11 cellular contexts compared by ENCODE assay signal in the genomic region with DNA sequence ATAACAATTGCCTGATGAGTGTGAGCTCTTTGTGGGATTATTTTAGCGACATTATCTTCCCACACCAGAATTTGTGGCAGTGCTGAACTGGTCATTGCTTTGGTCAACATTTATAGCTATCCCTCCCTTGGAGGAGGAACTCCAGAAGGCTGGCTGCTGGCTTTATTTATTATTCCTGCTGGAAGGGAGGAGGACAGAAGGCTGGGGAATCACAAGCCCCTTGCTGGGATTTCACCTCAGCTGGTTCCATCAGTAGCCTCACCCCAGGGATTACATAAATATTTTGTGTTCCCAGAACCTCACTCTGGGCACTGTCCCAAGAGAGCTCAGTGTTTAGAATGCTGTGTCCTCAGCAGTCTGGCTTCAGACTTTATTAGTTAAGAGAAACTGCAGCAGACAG.
DNase-seq lines count a peak whose midpoint lies in the region; ATAC-seq and TF ChIP-seq lines count a peak whose summit lies in the region.
"Had no signal": no experiment of that assay in that cellular context is flagged by ENCODE, and none has a peak within 500 bp of the region (broad histone marks: within the 10 kb centered on the region; RNA-seq: fewer than 3 reads in every experiment).

No MANE protein-coding gene starts in this region.

- H3K4me1 Mint-ChIP-seq in naive thymus-derived CD8-positive, alpha-beta T cell: no peaks in the 10 kb centered on the region

- H3K9me3 Mint-ChIP-seq in naive thymus-derived CD8-positive, alpha-beta T cell: peaks cover 0 to 11% (median 2%) of the 10 kb centered on the region in 9 donors

- H3K4me3 ChIP-seq in fibroblast of villous mesenchyme (ENCODE audit: low read depth, low read length): no peak overlapping the region
- H3K4me3 ChIP-seq: BLaER1 treated with 17β-estradiol and CSF1 and Interleukin-3, amounts not matched to agents 10 nM and 100 nM had no signal

- ATAC-seq in naive thymus-derived CD8-positive, alpha-beta T cell: no peak

- peaks cover 0 to 4% (median 2%) of the 10 kb centered on the region in 5 donors for H3K27me3 Mint-ChIP-seq in naive thymus-derived CD8-positive, alpha-beta T cell

- POLR2A ChIA-PET in naive thymus-derived CD8-positive, alpha-beta T cell (lab: Charles Lee): no interaction called here

- no peak overlapping the region for H3K4me3 Mint-ChIP-seq in naive thymus-derived CD8-positive, alpha-beta T cell

- DNase-seq in AG08396 (ENCODE audit: low spot score) (peak; percentile 61), NCI-H1694 treated with DMSO at 0.1 percent for 48 hours (lab: John Stamatoyannopoulos, UW) (peak; percentile 59), fibroblast of villous mesenchyme (ENCODE audit: low read depth) (peak; percentile 99), occipital lobe (lab: John Stamatoyannopoulos, UW) (peak; percentile 6), RPMI8226 (no peak), middle frontal gyrus (ENCODE audit: extremely low spot score, low spot score) (no peak)
- DNase-seq in naive thymus-derived CD8-positive, alpha-beta T cell: no peak
- no peak for DNase-seq in activated naive CD4-positive, alpha-beta T cell (lab: John Stamatoyannopoulos, UW)
- DNase-seq: cerebellar nuclear complex, NCI-H1417 had no signal

- TF ChIP-seq CTCF in fibroblast of villous mesenchyme (IDR thresholded peaks at IDR 0.05; ENCODE audit: insufficient read depth, low read depth, low read length): no peak

- no peaks in the 10 kb centered on the region for H3K36me3 Mint-ChIP-seq in naive thymus-derived CD8-positive, alpha-beta T cell

- no peak overlapping the region for H3K27ac Mint-ChIP-seq in naive thymus-derived CD8-positive, alpha-beta T cell

Comparison
In these comparisons a context has a peak if more than half of its experiments do, and no peak if none do; other contexts are left out.
1. DNase-seq: peak in AG08396 (single experiment), NCI-H1694 treated with DMSO at 0.1 percent for 48 hours (single experiment), fibroblast of villous mesenchyme (single experiment) and occipital lobe (single experiment); none in naive thymus-derived CD8-positive, alpha-beta T cell (0 of 10), activated naive CD4-positive, alpha-beta T cell (0 of 4), RPMI8226 (single experiment) and middle frontal gyrus (single experiment).